Comparison of ENCODE assay signal across 8 cellular contexts in the genomic region with DNA sequence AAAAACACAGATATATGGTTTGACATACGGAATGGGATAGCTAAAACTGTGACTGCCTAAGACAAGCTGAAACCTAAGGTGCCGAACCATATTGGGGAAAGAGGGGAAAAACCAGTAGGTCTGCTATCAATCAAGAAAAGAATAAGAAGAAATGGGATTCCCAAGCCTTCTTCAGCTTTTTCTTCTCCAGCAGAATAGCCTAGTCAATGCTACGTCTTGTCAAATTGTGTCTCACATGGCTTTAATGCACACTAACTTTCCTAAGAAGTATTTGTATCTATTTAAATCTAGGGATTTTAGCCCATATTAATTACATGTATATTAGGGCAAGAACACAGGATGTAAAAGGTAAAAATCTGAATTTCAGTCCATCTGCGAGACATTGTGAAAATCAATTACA. TPM values are rescaled to one million over a fixed set of nuclear protein-coding genes. Genes with fewer than 3 reads are reported as not detected.
DNase-seq lines count a peak whose midpoint lies in the region; ATAC-seq and TF ChIP-seq lines count a peak whose summit lies in the region.

No MANE protein-coding gene starts in this region.

- no peak overlapping the region for H3K9ac ChIP-seq in trophoblast cell (ENCODE audit: low read length)

- no peak overlapping the region for H3K14ac ChIP-seq in trophoblast cell (ENCODE audit: low read length)

- H3K27me3 ChIP-seq in Panc1 (ENCODE audit: control insufficient read depth, insufficient read depth, low read length) (no peaks in the 10 kb centered on the region), esophagus squamous epithelium (no peaks in the 10 kb centered on the region), trophoblast cell (ENCODE audit: insufficient read depth, low read length) (no peaks in the 10 kb centered on the region)

- peaks cover 2% of the 10 kb centered on the region for H3K79me2 ChIP-seq in trophoblast cell (ENCODE audit: control insufficient read depth, insufficient read depth, low read length, poor library complexity)

- H3K27ac ChIP-seq in Panc1 (ENCODE audit: low read length), result peak overlapping the region; percentile 93
- H3K27ac ChIP-seq in esophagus squamous epithelium, result peak overlapping the region; percentile 93 to 95 (median 94)
- no peak overlapping the region for H3K27ac ChIP-seq in trophoblast cell (ENCODE audit: low read depth, low read length)
- no peak overlapping the region for H3K27ac ChIP-seq in RWPE1

- H3K4me1 ChIP-seq in Panc1 (ENCODE audit: control insufficient read depth, insufficient read depth, low read length), result peaks cover 10% of the 10 kb centered on the region; the same call in 1 of the 2 replicates
- peaks cover 23 to 46% (median 28%) of the 10 kb centered on the region in 3 donors for H3K4me1 ChIP-seq in esophagus squamous epithelium
- H3K4me1 ChIP-seq in trophoblast cell (ENCODE audit: control insufficient read depth in 1 of 2, insufficient read depth in 2 of 2, low read length in 2 of 2), result peaks cover 0 to 4% of the 10 kb centered on the region in 2 experiments

- no peak overlapping the region for H2BK120ac ChIP-seq in trophoblast cell (ENCODE audit: insufficient read depth, low read length, poor library complexity)

- no peak for TF ChIP-seq POLR2A in esophagus squamous epithelium (IDR thresholded peaks at IDR 0.05)

- intact Hi-C loops in Panc1 (cut with micrococcal nuclease; ENCODE audit: unreplicated experiment) (no loop called here), esophagus squamous epithelium (cut with DNase I) (no loop called here)

- H4K91ac ChIP-seq in trophoblast cell (ENCODE audit: low read depth, low read length), result no peak overlapping the region

- H3K18ac ChIP-seq in trophoblast cell (ENCODE audit: low read length), result no peak overlapping the region

- CTCF ChIA-PET in Panc1 (lab: Charles Lee) (no interaction called here), RWPE1 (lab: Yijun Ruan, JAX) (interaction anchor here (0.6 kb wide), 1 partner anchor 79 kb away, joined by 3 read pairs; no protein-coding TSS in a partner anchor)

- no peak overlapping the region for H2AFZ ChIP-seq in trophoblast cell (ENCODE audit: insufficient read depth, low read length, poor library complexity)

- H3K4ac ChIP-seq in trophoblast cell (ENCODE audit: low read depth, low read length), result no peak overlapping the region

- in situ Hi-C loops in Panc1 (cut with HindIII; ENCODE audit: low pct_unique_long_range_greater_than_20kb, low sequenced_read_pairs), result no loop called here
- in situ Hi-C loops in GM13977 (cut with MboI; ENCODE audit: low pct_unique_long_range_greater_than_20kb, low sequenced_read_pairs, unreplicated experiment), result no loop called here

- H3K4me2 ChIP-seq in trophoblast cell (ENCODE audit: low read length), result peak overlapping the region; percentile 65

- peaks cover 4% of the 10 kb centered on the region for H3K79me1 ChIP-seq in trophoblast cell (ENCODE audit: low read length)

- no peak overlapping the region for H2BK5ac ChIP-seq in trophoblast cell (ENCODE audit: low read depth, low read length, poor library complexity)

- ATAC-seq in Panc1, result no peak
- ATAC-seq in HG02840 (IDR thresholded peaks at IDR 0.05; ENCODE audit: low FRiP score, unreplicated experiment), result no peak

- DNase-seq in DMS53 (lab: John Stamatoyannopoulos, UW) (peak; percentile 49), Panc1 (ENCODE audit: low read depth, low spot score) (no peak), esophagus squamous epithelium (lab: John Stamatoyannopoulos, UW) (no peak), trophoblast cell (no peak), GM13977 (ENCODE audit: low spot score) (no peak), RWPE1 (ENCODE audit: low spot score) (no peak)
- no peak for DNase-seq in stimulated activated naive CD4-positive, alpha-beta T cell treated with Interleukin-2 at 50 U/mL for 16 hours (lab: John Stamatoyannopoulos, UW)

- H2AK5ac ChIP-seq in trophoblast cell (ENCODE audit: low read length), result no peak overlapping the region

- H3K36me3 ChIP-seq in Panc1 (ENCODE audit: control insufficient read depth, insufficient read depth, low read length), result no peaks in the 10 kb centered on the region; the same call in 1 of the 2 replicates
- H3K36me3 ChIP-seq in esophagus squamous epithelium, result peaks cover 0 to 6% (median 0%) of the 10 kb centered on the region in 3 donors
- no peaks in the 10 kb centered on the region for H3K36me3 ChIP-seq in trophoblast cell (ENCODE audit: control insufficient read depth in 1 of 2, insufficient read depth in 2 of 2, low read length in 2 of 2)

- BruUV-seq in Panc1 (replicated peaks; lab: Mats Ljungman, UMichigan), result TSS peak; percentile 94

- H3K4me3 ChIP-seq in Panc1 (ENCODE audit: low read depth in 2 of 2, low read length in 2 of 2), result peak overlapping the region; percentile 87 to 94
- peak overlapping the region; percentile 66 to 94 (median 90) for H3K4me3 ChIP-seq in esophagus squamous epithelium
- H3K4me3 ChIP-seq in trophoblast cell (ENCODE audit: low read depth, low read length), result no peak overlapping the region

- no peaks in the 10 kb centered on the region for H3K9me3 ChIP-seq in Panc1 (ENCODE audit: control insufficient read depth, insufficient read depth, low read depth, low read length)
- no peaks in the 10 kb centered on the region for H3K9me3 ChIP-seq in esophagus squamous epithelium
- no peaks in the 10 kb centered on the region for H3K9me3 ChIP-seq in trophoblast cell (ENCODE audit: insufficient read depth, low read depth, low read length)

- WGBS in esophagus squamous epithelium, 2 donors, result 33 to 43% methylated on average over 4 of the region's 4 CpGs
- no CpG with 5 or more reads among the region's 4 CpGs for WGBS in trophoblast cell (ENCODE audit: extremely low coverage, insufficient coverage, insufficient read length)

- no peak overlapping the region for H4K12ac ChIP-seq in trophoblast cell (ENCODE audit: low read depth, low read length)

- H2BK12ac ChIP-seq in trophoblast cell (ENCODE audit: low read length), result no peak overlapping the region

- H4K8ac ChIP-seq in trophoblast cell (ENCODE audit: low read depth, low read length), result no peak overlapping the region

- POLR2A ChIA-PET in Panc1 (lab: Charles Lee), result no interaction called here
- POLR2A ChIA-PET in RWPE1 (lab: Yijun Ruan, JAX; ENCODE audit: low non-redundant PET), result no interaction called here

- H3K23ac ChIP-seq in trophoblast cell (ENCODE audit: low read length), result no peak overlapping the region

- no peak for TF ChIP-seq CTCF in Panc1 (IDR thresholded peaks at IDR 0.05)
- TF ChIP-seq CTCF in esophagus squamous epithelium (IDR thresholded peaks at IDR 0.05), result no peak
- TF ChIP-seq CTCF in GM13977 (IDR thresholded peaks at IDR 0.05; ENCODE audit: extremely low read depth, insufficient read depth, missing control alignments), result no peak
- TF ChIP-seq CTCF in RWPE1 (conservative IDR thresholded peaks at IDR 0.05; ENCODE audit: low read depth), result no peak

RNA-seq across cellular contexts. Expression of a gene that starts 0.8 kb away (rescaled TPM):
- total RNA-seq in Panc1 (2021; ENCODE audit: unreplicated experiment) (34.5 TPM), esophagus squamous epithelium (10 to 100 TPM; 15.0 to 42.0 (median 32.1) TPM)
- 20.0 TPM for polyA plus RNA-seq in Panc1 (2012; ENCODE audit: insufficient read length)
- 20.7 and 22.7 TPM in 2 replicates for polyA plus RNA-seq in trophoblast cell (2013)

RNA-seq across cellular contexts. Expression of a gene that starts 47.6 kb away (rescaled TPM):
- total RNA-seq in Panc1 (2021; ENCODE audit: unreplicated experiment), result not detected
- polyA plus RNA-seq in Panc1 (2012; ENCODE audit: insufficient read length), result not detected
- total RNA-seq in esophagus squamous epithelium, result not detected
- polyA plus RNA-seq in trophoblast cell (2013), result not detected in 2 replicates

Comparison
In these comparisons a context has a peak if more than half of its experiments do, and no peak if none do; other contexts are left out.
1. H3K27ac ChIP-seq: peak in Panc1 (single experiment) and esophagus squamous epithelium (4 of 4); none in trophoblast cell (single experiment) and RWPE1 (single experiment).